19 cellular contexts compared by ENCODE assay signal in the genomic region with DNA sequence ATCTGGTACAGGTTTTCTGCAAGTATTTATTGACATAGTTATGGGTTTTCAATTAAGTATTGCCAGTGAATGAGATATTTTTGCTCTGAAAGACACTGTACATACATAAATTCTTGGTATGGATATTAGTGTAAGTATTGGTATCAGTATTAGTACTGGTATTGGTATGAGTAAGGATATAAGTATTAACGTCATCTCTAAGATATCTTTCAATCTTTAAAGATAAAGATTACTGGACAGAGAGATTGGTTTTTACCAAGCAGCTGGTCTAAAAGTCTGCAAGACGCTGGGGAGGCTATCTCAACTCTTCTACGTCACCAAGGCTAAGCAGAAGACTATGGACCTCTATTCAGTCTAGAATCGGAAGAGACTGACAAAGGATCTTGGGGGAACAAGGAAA.
DNase-seq lines count a peak whose midpoint lies in the region; ATAC-seq and TF ChIP-seq lines count a peak whose summit lies in the region.
"Had no signal": no experiment of that assay in that cellular context is flagged by ENCODE, and none has a peak within 500 bp of the region (broad histone marks: within the 10 kb centered on the region; RNA-seq: fewer than 3 reads in every experiment).

No MANE protein-coding gene starts in this region.

- TF ChIP-seq CTCF in GM12865 (IDR thresholded peaks at IDR 0.05; ENCODE audit: insufficient read depth, low read depth, low read length, missing control alignments): no peak

- intact Hi-C loops in right cardiac atrium (cut with DNase I): no loop called here

- H3K27ac ChIP-seq in right cardiac atrium (ENCODE audit: low read length): no peak overlapping the region
- H3K27ac ChIP-seq: GM23248 had no signal

- 85% methylated on average over 4 of the region's 4 CpGs for WGBS in right cardiac atrium

- peak; percentile 9 for DNase-seq in GM12865 (ENCODE audit: low read depth)
- DNase-seq in right cardiac atrium: no peak
- no peak for DNase-seq in activated CD8-positive, alpha-beta memory T cell treated with anti-CD3 and anti-CD28 coated beads for 24 hours
- DNase-seq in SW480 (ENCODE audit: low spot score): no peak
- DNase-seq: BE2C; CD4-positive, CD25-positive, alpha-beta regulatory T cell; DMS153; GDM1; GM23248; IMR-90; NCI-H1436; NCI-H2029; NCI-H345; NCI-H526 had no signal

- no peaks in the 10 kb centered on the region for H3K9me3 ChIP-seq in right cardiac atrium (ENCODE audit: control insufficient read depth, low read length)
- H3K9me3 ChIP-seq: BE2C, HAP-1 had no signal

- no peaks in the 10 kb centered on the region for H3K27me3 ChIP-seq in right cardiac atrium (ENCODE audit: control insufficient read depth, insufficient read depth)
- H3K27me3 ChIP-seq: BE2C had no signal

- no peak overlapping the region for H3K4me3 ChIP-seq in GM12865 (ENCODE audit: low read depth, low read length)
- no peak overlapping the region for H3K4me3 ChIP-seq in right cardiac atrium (ENCODE audit: low read length)
- H3K4me3 ChIP-seq: GM23248, HAP-1 had no signal

- no peaks in the 10 kb centered on the region for H3K4me1 ChIP-seq in right cardiac atrium (ENCODE audit: control insufficient read depth, insufficient read depth, low read length)
- H3K4me1 ChIP-seq: HAP-1 had no signal

- ATAC-seq in GM19351 (IDR thresholded peaks at IDR 0.05; ENCODE audit: unreplicated experiment) (peak; percentile 88), HG02884 (IDR thresholded peaks at IDR 0.05; ENCODE audit: unreplicated experiment) (peak; percentile 84), HG03565 (IDR thresholded peaks at IDR 0.05; ENCODE audit: unreplicated experiment) (peak; percentile 88), right cardiac atrium (no peak), GM18520 (IDR thresholded peaks at IDR 0.05; ENCODE audit: unreplicated experiment) (no peak)

Comparison
In these comparisons a context has a peak if more than half of its experiments do, and no peak if none do; other contexts are left out.
1. ATAC-seq: peak in GM19351 (single experiment), HG02884 (single experiment) and HG03565 (single experiment); none in right cardiac atrium (0 of 2) and GM18520 (single experiment).